In the genomic region with DNA sequence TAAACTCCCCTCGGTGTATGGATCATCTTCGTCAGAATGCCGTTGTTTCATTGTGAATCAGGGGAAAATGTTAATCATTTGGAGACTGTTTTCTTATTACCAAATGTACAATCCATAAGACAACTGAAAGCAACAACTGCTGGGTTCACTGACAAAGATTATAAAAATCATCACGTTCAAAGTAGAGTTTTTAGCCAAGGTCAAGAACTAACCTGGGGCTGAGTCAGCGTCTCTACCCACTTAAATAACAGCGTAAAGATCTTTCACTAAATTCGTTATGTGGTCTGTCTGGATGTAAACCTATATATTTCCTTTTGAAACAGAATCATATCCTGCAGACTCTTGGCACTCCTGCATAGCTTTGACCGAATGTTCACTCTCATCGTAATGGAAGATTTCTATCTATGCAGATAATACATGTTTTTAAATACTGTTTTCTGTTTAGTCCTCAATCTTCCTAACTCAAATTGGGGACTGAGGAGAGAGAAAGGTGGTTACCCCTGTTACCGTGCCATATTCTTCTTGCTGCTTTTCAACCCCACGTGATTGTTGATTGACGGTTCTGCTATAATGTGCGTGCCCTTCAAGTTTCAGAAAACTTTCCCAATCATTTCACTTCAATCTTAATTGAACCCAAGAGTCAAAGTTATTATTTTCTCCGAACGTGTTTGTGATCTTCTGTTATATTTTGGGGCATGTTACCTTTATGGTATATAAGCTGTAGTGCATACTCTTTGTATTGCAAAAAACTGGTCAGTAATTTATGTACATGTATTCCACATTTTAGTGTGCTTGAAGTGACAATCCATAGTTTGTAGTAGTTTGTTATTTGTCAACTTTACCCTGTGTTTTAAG, we compare ENCODE assay signal across 14 cellular contexts. TPM values are rescaled to one million over a fixed set of nuclear protein-coding genes. Genes with fewer than 3 reads are reported as not detected.
DNase-seq lines count a peak whose midpoint lies in the region; ATAC-seq lines count a peak whose summit lies in the region.
"Had no signal": no experiment of that assay in that cellular context is flagged by ENCODE, and none has a peak within 500 bp of the region (broad histone marks: within the 10 kb centered on the region; RNA-seq: fewer than 3 reads in every experiment).

No MANE protein-coding gene starts in this region.

- peak overlapping the region in 6 of 7 donors; percentile 13 to 71 (median 38) for H3K4me3 Mint-ChIP-seq in CD8-positive, alpha-beta memory T cell
- H3K4me3 Mint-ChIP-seq in activated T-helper 2 cell treated with anti-CD3 and anti-CD28 coated beads, Interferon-gamma antibody, Interleukin-2, Interleukin-4, amounts not matched to agents 10 μg/mL and 5 μg/mL and 100 μg/mL, durations not matched to agents 14 hours and 24 hours and 36 hours (ENCODE audit: low read depth): peak overlapping the region; percentile 37
- H3K4me3 Mint-ChIP-seq: neural progenitor cell had no signal

- H3K4ac ChIP-seq in mesenchymal stem cell (ENCODE audit: low read depth in 1 of 2, low read length in 2 of 2): no peak overlapping the region

- H2AFZ ChIP-seq in Karpas-422 (ENCODE audit: low read length) (peak overlapping the region; percentile 4; the same call in 1 of the 2 replicates), mesenchymal stem cell (ENCODE audit: low read depth, low read length) (no peak overlapping the region)
- H2AFZ ChIP-seq: neural progenitor cell had no signal

- peaks cover 47 to 79% (median 59%) of the 10 kb centered on the region in 3 donors for H3K4me1 Mint-ChIP-seq in CD8-positive, alpha-beta memory T cell
- peaks cover 63% of the 10 kb centered on the region for H3K4me1 Mint-ChIP-seq in activated T-helper 2 cell treated with anti-CD3 and anti-CD28 coated beads, Interferon-gamma antibody, Interleukin-2, Interleukin-4, amounts not matched to agents 10 μg/mL and 5 μg/mL and 100 μg/mL, durations not matched to agents 14 hours and 24 hours and 36 hours (ENCODE audit: low read depth)

- H4K20me1 ChIP-seq in Karpas-422 (ENCODE audit: insufficient read depth, low read depth, low read length): no peaks in the 10 kb centered on the region

- H3K27me3 ChIP-seq in CD8-positive, alpha-beta memory T cell (ENCODE audit: insufficient read depth, low read length, poor library complexity, severe bottlenecking): no peaks in the 10 kb centered on the region
- H3K27me3 ChIP-seq in Karpas-422 (ENCODE audit: low read length) (no peaks in the 10 kb centered on the region), mesenchymal stem cell (ENCODE audit: control insufficient read depth in 1 of 2, insufficient read depth in 1 of 2, low read length in 2 of 2) (no peaks in the 10 kb centered on the region)
- H3K27me3 ChIP-seq: neural progenitor cell, spleen had no signal

- H3K9ac ChIP-seq in Karpas-422 (ENCODE audit: low read length) (no peak overlapping the region), mesenchymal stem cell (ENCODE audit: low read length) (no peak overlapping the region)
- H3K9ac ChIP-seq: neural progenitor cell had no signal

- H3K79me1 ChIP-seq in mesenchymal stem cell (replicated peaks; ENCODE audit: low read length, poor library complexity, severe bottlenecking): no peaks in the 10 kb centered on the region

- H2BK120ac ChIP-seq in mesenchymal stem cell (ENCODE audit: low read depth, low read length): no peak overlapping the region

- no peak overlapping the region for H4K91ac ChIP-seq in mesenchymal stem cell (ENCODE audit: low read length)

- H3K36me3 Mint-ChIP-seq in CD8-positive, alpha-beta memory T cell: peaks cover 0 to 42% (median 11%) of the 10 kb centered on the region in 3 donors
- H3K36me3 Mint-ChIP-seq in activated T-helper 2 cell treated with anti-CD3 and anti-CD28 coated beads, Interferon-gamma antibody, Interleukin-2, Interleukin-4, amounts not matched to agents 10 μg/mL and 5 μg/mL and 100 μg/mL, durations not matched to agents 14 hours and 24 hours and 36 hours (ENCODE audit: low read depth): peaks cover 39% of the 10 kb centered on the region
- H3K36me3 Mint-ChIP-seq: neural progenitor cell had no signal

- no peak overlapping the region for H3K23ac ChIP-seq in mesenchymal stem cell (ENCODE audit: low read length in 2 of 2)

- H3K4me2 ChIP-seq in Karpas-422 (ENCODE audit: low read depth, low read length, poor library complexity, severe bottlenecking) (peak overlapping the region; percentile 20), mesenchymal stem cell (ENCODE audit: low read length, poor library complexity, severe bottlenecking) (peak overlapping the region; percentile 29)
- H3K4me2 ChIP-seq: neural progenitor cell had no signal

- no peak for ATAC-seq in GM19351 (IDR thresholded peaks at IDR 0.05; ENCODE audit: unreplicated experiment)

- intact Hi-C loops in activated T-helper 2 cell treated with anti-CD3 and anti-CD28 coated beads, Interferon-gamma antibody, Interleukin-2, Interleukin-4, amounts not matched to agents 10 μg/mL and 5 μg/mL and 100 μg/mL, durations not matched to agents 14 hours and 24 hours and 36 hours (cut with micrococcal nuclease): loop anchor here (1.0 to 2.0 kb wide), 3 partner anchors 47 to 103 kb away; partner anchors contain the start of gene SRRM1

- H3K9me3 ChIP-seq in CD8-positive, alpha-beta memory T cell (ENCODE audit: low read length): no peaks in the 10 kb centered on the region
- H3K9me3 ChIP-seq in Karpas-422 (ENCODE audit: low read length) (no peaks in the 10 kb centered on the region), mesenchymal stem cell (ENCODE audit: control insufficient read depth, low read length) (no peaks in the 10 kb centered on the region)
- H3K9me3 ChIP-seq: spleen had no signal

- H3K14ac ChIP-seq in mesenchymal stem cell (ENCODE audit: low read length in 2 of 2): no peak overlapping the region

- H3K36me3 ChIP-seq in CD8-positive, alpha-beta memory T cell (ENCODE audit: insufficient read depth, low read length): peaks cover 10% of the 10 kb centered on the region
- H3K36me3 ChIP-seq in Karpas-422 (ENCODE audit: insufficient read depth, low read length) (no peaks in the 10 kb centered on the region), mesenchymal stem cell (ENCODE audit: control insufficient read depth in 1 of 2, insufficient read depth in 2 of 2, low read depth in 1 of 2, low read length in 2 of 2) (no peaks in the 10 kb centered on the region)
- H3K36me3 ChIP-seq: neural progenitor cell had no signal

- no peak overlapping the region for H3K4me3 ChIP-seq in CD8-positive, alpha-beta memory T cell (ENCODE audit: low read length)
- H3K4me3 ChIP-seq in Karpas-422 (ENCODE audit: low read length) (no peak overlapping the region), mesenchymal stem cell (ENCODE audit: insufficient read depth in 1 of 2, low read depth in 1 of 2, low read length in 2 of 2) (no peak overlapping the region)
- H3K4me3 ChIP-seq: coronary artery, neural progenitor cell, spleen had no signal

- no peaks in the 10 kb centered on the region for H3K9me3 Mint-ChIP-seq in CD8-positive, alpha-beta memory T cell
- no peaks in the 10 kb centered on the region for H3K9me3 Mint-ChIP-seq in activated T-helper 2 cell treated with anti-CD3 and anti-CD28 coated beads, Interferon-gamma antibody, Interleukin-2, Interleukin-4, amounts not matched to agents 10 μg/mL and 5 μg/mL and 100 μg/mL, durations not matched to agents 14 hours and 24 hours and 36 hours
- H3K9me3 Mint-ChIP-seq: neural progenitor cell had no signal

- H3K18ac ChIP-seq in mesenchymal stem cell (ENCODE audit: low read depth in 1 of 2, low read length in 2 of 2): peak overlapping the region in 1 of 2 experiments; percentile 33

- peak overlapping the region in 1 of 2 experiments; percentile 84 for H2BK12ac ChIP-seq in mesenchymal stem cell (ENCODE audit: low read length in 2 of 2)

- H3K27ac ChIP-seq in CD8-positive, alpha-beta memory T cell (ENCODE audit: low read depth, low read length): no peak overlapping the region
- H3K27ac ChIP-seq in Karpas-422 (ENCODE audit: low read length): no peak overlapping the region
- H3K27ac ChIP-seq in mesenchymal stem cell (ENCODE audit: low read length, poor library complexity, severe bottlenecking): peak overlapping the region; percentile 53
- no peak overlapping the region for H3K27ac ChIP-seq in caudate nucleus (ENCODE audit: low read depth, low read length)
- H3K27ac ChIP-seq: coronary artery, neural progenitor cell had no signal

- no peak overlapping the region for H2BK15ac ChIP-seq in mesenchymal stem cell (ENCODE audit: low read depth, poor library complexity, severe bottlenecking)

- no peak overlapping the region for H2BK5ac ChIP-seq in mesenchymal stem cell (ENCODE audit: low read depth, low read length, poor library complexity, severe bottlenecking)

- H3K27ac Mint-ChIP-seq in CD8-positive, alpha-beta memory T cell: peak overlapping the region; percentile 62 to 88 (median 79)
- H3K27ac Mint-ChIP-seq in activated T-helper 2 cell treated with anti-CD3 and anti-CD28 coated beads, Interferon-gamma antibody, Interleukin-2, Interleukin-4, amounts not matched to agents 10 μg/mL and 5 μg/mL and 100 μg/mL, durations not matched to agents 14 hours and 24 hours and 36 hours: peak overlapping the region; percentile 82
- H3K27ac Mint-ChIP-seq: neural progenitor cell had no signal

- H4K8ac ChIP-seq in mesenchymal stem cell (ENCODE audit: low read length): no peak overlapping the region

- H3K9me2 ChIP-seq in Karpas-422 (replicated peaks; ENCODE audit: insufficient read depth, low read length): no peaks in the 10 kb centered on the region

- CTCF ChIA-PET in CD8-positive, alpha-beta memory T cell (lab: Charles Lee): interaction anchor here (0.9 to 3.2 kb wide), 7 partner anchors 14 to 149 kb away, joined by 3 to 23 read pairs (median 5); partner anchors contain the start of genes NIPAL3 and RCAN3

- POLR2A ChIA-PET in CD8-positive, alpha-beta memory T cell (lab: Charles Lee): interaction anchor here (0.8 to 1.6 kb wide), 4 partner anchors 38 to 128 kb away, joined by 3 to 8 read pairs (median 4); partner anchors contain the start of gene RCAN3

- 73% methylated on average over 7 of the region's 15 CpGs for WGBS in mesenchymal stem cell

- no peaks in the 10 kb centered on the region for H3K79me2 ChIP-seq in Karpas-422 (ENCODE audit: low read length)

- H3K27me3 Mint-ChIP-seq in CD8-positive, alpha-beta memory T cell: no peaks in the 10 kb centered on the region
- H3K27me3 Mint-ChIP-seq in activated T-helper 2 cell treated with anti-CD3 and anti-CD28 coated beads, Interferon-gamma antibody, Interleukin-2, Interleukin-4, amounts not matched to agents 10 μg/mL and 5 μg/mL and 100 μg/mL, durations not matched to agents 14 hours and 24 hours and 36 hours (ENCODE audit: low read depth): no peaks in the 10 kb centered on the region

- no peak overlapping the region for H2AK5ac ChIP-seq in mesenchymal stem cell (ENCODE audit: low read length, severe bottlenecking)

- no peak for DNase-seq in CD8-positive, alpha-beta memory T cell
- DNase-seq in Karpas-422: no peak
- DNase-seq in activated T-helper 2 cell treated with anti-CD3 and anti-CD28 coated beads, Interferon-gamma antibody, Interleukin-2, Interleukin-4, amounts not matched to agents 10 μg/mL and 5 μg/mL and 100 μg/mL, durations not matched to agents 14 hours and 24 hours and 36 hours (ENCODE audit: low spot score): no peak
- DNase-seq in mesenchymal stem cell: peak; percentile 44
- no peak for DNase-seq in caudate nucleus (lab: John Stamatoyannopoulos, UW)
- DNase-seq in NOMO-1 treated with dmso at 0.1 percent for 144 hours (lab: John Stamatoyannopoulos, UW; ENCODE audit: unreplicated experiment): no peak
- DNase-seq in NCI-H774 (lab: John Stamatoyannopoulos, UW): no peak
- DNase-seq: kidney, NCI-H187, spleen had no signal

- H3K4me1 ChIP-seq in CD8-positive, alpha-beta memory T cell (ENCODE audit: insufficient read depth, low read length): peaks cover 34% of the 10 kb centered on the region
- H3K4me1 ChIP-seq in Karpas-422 (ENCODE audit: low read length): peaks cover 54% of the 10 kb centered on the region
- H3K4me1 ChIP-seq in mesenchymal stem cell (ENCODE audit: control insufficient read depth, insufficient read depth, low read depth, low read length): peaks cover 19% of the 10 kb centered on the region

RNA-seq across cellular contexts. Expression of gene NCMAP, which starts 15.6 kb away (rescaled TPM):
- total RNA-seq in CD8-positive, alpha-beta memory T cell: under 1 TPM in 1 of 2 experiments, not detected in 1; 0.04 TPM
- polyA plus RNA-seq in CD8-positive, alpha-beta memory T cell: not detected
- total RNA-seq in Karpas-422 (2014; rRNA removed; shearing (Covaris generic); ENCODE audit: low replicate concordance): not detected in 2 replicates
- not detected in 2 replicates for total RNA-seq in activated T-helper 2 cell treated with anti-CD3 and anti-CD28 coated beads, Interferon-gamma antibody, Interleukin-2, Interleukin-4, amounts not matched to agents 10 μg/mL and 5 μg/mL and 100 μg/mL, durations not matched to agents 14 hours and 24 hours and 36 hours
- 0.03 TPM for polyA plus RNA-seq in mesenchymal stem cell (2013, experiment 1 of 2)
- polyA plus RNA-seq in mesenchymal stem cell (2013, experiment 2 of 2): 0.01 TPM
- total RNA-seq: T-helper 2 cell treated with Interferon-gamma antibody and Interleukin-4, amounts not matched to agents 100 ng/mL and 5 ng/mL, for 36 hours had no signal

RNA-seq across cellular contexts. Expression of gene RCAN3, which starts 37.6 kb away (rescaled TPM):
- total RNA-seq in CD8-positive, alpha-beta memory T cell: 10 to 100 TPM; 62.6 to 64.0 TPM
- 66.7 TPM for polyA plus RNA-seq in CD8-positive, alpha-beta memory T cell
- total RNA-seq in Karpas-422 (2014; rRNA removed; shearing (Covaris generic); ENCODE audit: low replicate concordance): 4.8 and 6.6 TPM in 2 replicates
- total RNA-seq in activated T-helper 2 cell treated with anti-CD3 and anti-CD28 coated beads, Interferon-gamma antibody, Interleukin-2, Interleukin-4, amounts not matched to agents 10 μg/mL and 5 μg/mL and 100 μg/mL, durations not matched to agents 14 hours and 24 hours and 36 hours: 31.9 and 33.8 TPM in 2 replicates
- polyA plus RNA-seq in mesenchymal stem cell (2013, experiment 1 of 2): 16.3 TPM
- 16.9 TPM for polyA plus RNA-seq in mesenchymal stem cell (2013, experiment 2 of 2)
